ENCODE assay signal across 18 cellular contexts in genomic region chr15:36914962-36915808, GRCh38.
DNase-seq lines count a peak whose midpoint lies in the region; ATAC-seq, FAIRE-seq and TF ChIP-seq lines count a peak whose summit lies in the region.
"Had no signal": no experiment of that assay in that cellular context is flagged by ENCODE, and none has a peak within 500 bp of the region (broad histone marks: within the 10 kb centered on the region; RNA-seq: fewer than 3 reads in every experiment).

No MANE protein-coding gene starts in this region.

- TF ChIP-seq EP300 in HepG2 (IDR thresholded peaks at IDR 0.05; ENCODE audit: low read depth in 2 of 2, low read length in 2 of 2) (no peak), HepG2 (CRISPR knock-in tag; IDR thresholded peaks at IDR 0.05; ENCODE audit: borderline replicate concordance) (no peak), gastroesophageal sphincter (IDR thresholded peaks at IDR 0.05) (no peak)

- no peaks in the 10 kb centered on the region for H3K27me3 ChIP-seq in liver (ENCODE audit: control insufficient read depth in 4 of 4, insufficient read depth in 4 of 4, low read length in 3 of 4)
- H3K27me3 ChIP-seq in HepG2 (ENCODE audit: control insufficient read depth in 1 of 2, insufficient read depth in 2 of 2, low read length in 2 of 2): no peaks in the 10 kb centered on the region
- no peaks in the 10 kb centered on the region for H3K27me3 ChIP-seq in gastroesophageal sphincter
- no peaks in the 10 kb centered on the region for H3K27me3 ChIP-seq in SJCRH30

- TF ChIP-seq CTCF in liver (IDR thresholded peaks at IDR 0.05; ENCODE audit: low read depth, low read length, missing input control) (no peak), HepG2 (CRISPR knock-in tag; IDR thresholded peaks at IDR 0.05) (no peak), gastroesophageal sphincter (IDR thresholded peaks at IDR 0.05) (no peak), omental fat pad (IDR thresholded peaks at IDR 0.05) (no peak), GM13976 (IDR thresholded peaks at IDR 0.05; ENCODE audit: borderline replicate concordance, control extremely low read depth, extremely low read depth, insufficient read depth, missing control alignments) (no peak), osteocyte (IDR thresholded peaks at IDR 0.05) (no peak)

- H3K27me3 Mint-ChIP-seq in activated T-cell treated with anti-CD3 and anti-CD28 coated beads, Interleukin-2, amount 50 U/mL, for 24 hours: no peaks in the 10 kb centered on the region
- no peaks in the 10 kb centered on the region for H3K27me3 Mint-ChIP-seq in osteocyte (ENCODE audit: unreplicated experiment)

- H3K36me3 Mint-ChIP-seq in activated T-cell treated with anti-CD3 and anti-CD28 coated beads, Interleukin-2, amount 50 U/mL, for 24 hours (ENCODE audit: low read depth): no peaks in the 10 kb centered on the region
- peaks cover 21% of the 10 kb centered on the region for H3K36me3 Mint-ChIP-seq in osteocyte (ENCODE audit: unreplicated experiment)

- ATAC-seq in HepG2 (no peak), gastroesophageal sphincter (peak; percentile 80), omental fat pad (ENCODE audit: low FRiP score) (peak; percentile 67)
- ATAC-seq: PC-3 had no signal

- no peaks in the 10 kb centered on the region for H3K4me1 Mint-ChIP-seq in activated T-cell treated with anti-CD3 and anti-CD28 coated beads, Interleukin-2, amount 50 U/mL, for 24 hours (ENCODE audit: low read depth)
- peaks cover 8% of the 10 kb centered on the region for H3K4me1 Mint-ChIP-seq in osteocyte (ENCODE audit: unreplicated experiment)

- no peak overlapping the region for H2AFZ ChIP-seq in HepG2 (ENCODE audit: low read length)

- BruUV-seq in HepG2 (replicated peaks; lab: Mats Ljungman, UMichigan): no TSS peak

- in situ Hi-C loops in HepG2 (cut with HindIII; ENCODE audit: extremely low pct_ligation_motif_present, low pct_unique_long_range_greater_than_20kb) (no loop called here), GM13976 (cut with MboI; ENCODE audit: low sequenced_read_pairs, unreplicated experiment) (no loop called here)

- no peak overlapping the region for H3K4me3 Mint-ChIP-seq in activated T-cell treated with anti-CD3 and anti-CD28 coated beads, Interleukin-2, amount 50 U/mL, for 24 hours
- H3K4me3 Mint-ChIP-seq in osteocyte (ENCODE audit: unreplicated experiment): no peak overlapping the region

- H3K27ac ChIP-seq in liver (ENCODE audit: low read depth in 1 of 2, low read length in 2 of 2): peak overlapping the region; percentile 42
- no peak overlapping the region for H3K27ac ChIP-seq in HepG2 (ENCODE audit: extremely low read length, insufficient read depth, low read length)
- H3K27ac ChIP-seq in gastroesophageal sphincter: peak overlapping the region in 2 of 4 donors; percentile 7 to 16
- no peak overlapping the region for H3K27ac ChIP-seq in SJCRH30

- no peak overlapping the region for H3K27ac Mint-ChIP-seq in activated T-cell treated with anti-CD3 and anti-CD28 coated beads, Interleukin-2, amount 50 U/mL, for 24 hours
- H3K27ac Mint-ChIP-seq in osteocyte (ENCODE audit: unreplicated experiment): no peak overlapping the region

- H3K36me3 ChIP-seq in liver (ENCODE audit: control insufficient read depth in 4 of 4, insufficient read depth in 3 of 4, low read depth in 1 of 4, low read length in 3 of 4): no peaks in the 10 kb centered on the region
- H3K36me3 ChIP-seq in HepG2 (replicated peaks in 1 of 2; ENCODE audit: control insufficient read depth in 1 of 2, insufficient read depth in 2 of 2, low read length in 2 of 2): no peaks in the 10 kb centered on the region
- no peaks in the 10 kb centered on the region for H3K36me3 ChIP-seq in gastroesophageal sphincter
- H3K36me3 ChIP-seq in SJCRH30: peaks cover 2% of the 10 kb centered on the region; the same call in 1 of the 2 replicates

- H3K4me1 ChIP-seq in liver (ENCODE audit: control insufficient read depth in 4 of 4, insufficient read depth in 4 of 4, low read length in 3 of 4): peaks cover 2 to 30% (median 25%) of the 10 kb centered on the region in 4 donors
- 0 out of 2 replicates have a peak, but pooled peaks cover 5% of the 10 kb centered on the region for H3K4me1 ChIP-seq in HepG2 (ENCODE audit: insufficient read depth, low read length)
- H3K4me1 ChIP-seq in gastroesophageal sphincter: peaks cover 0 to 42% (median 4%) of the 10 kb centered on the region in 3 donors
- H3K4me1 ChIP-seq in SJCRH30: no peaks in the 10 kb centered on the region

- POLR2A ChIA-PET in HepG2 (lab: Yijun Ruan, JAX): no interaction called here

- no peaks in the 10 kb centered on the region for H4K20me1 ChIP-seq in HepG2 (ENCODE audit: insufficient read depth, low read length)

- H3K4me2 ChIP-seq in HepG2 (ENCODE audit: low read depth, low read length): no peak overlapping the region

- CTCF ChIA-PET in HepG2 (lab: Yijun Ruan, JAX; ENCODE audit: low intra/inter-chr PET ratio, low total read pairs): no interaction called here

- H3K4me3 ChIP-seq in liver (ENCODE audit: low read depth in 1 of 3, low read length in 3 of 3) (no peak overlapping the region), HepG2 (replicated peaks in 1 of 3; ENCODE audit: insufficient read depth in 1 of 3, low read depth in 2 of 3, low read length in 3 of 3) (no peak overlapping the region), gastroesophageal sphincter (no peak overlapping the region), SJCRH30 (no peak overlapping the region)

- H3K9ac ChIP-seq in liver (ENCODE audit: low read depth in 1 of 2, low read length in 2 of 2): no peak overlapping the region
- H3K9ac ChIP-seq in HepG2 (ENCODE audit: insufficient read depth, low read depth, low read length): no peak overlapping the region

- TF ChIP-seq RAD21 in liver (IDR thresholded peaks at IDR 0.05) (peak; percentile 38 to 48), HepG2 (CRISPR knock-in tag; IDR thresholded peaks at IDR 0.05) (no peak)

- intact Hi-C loops in HepG2 (cut with micrococcal nuclease; ENCODE audit: unreplicated experiment): no loop called here

- H3K9me3 ChIP-seq in liver (ENCODE audit: control insufficient read depth in 4 of 4, low read length in 3 of 4) (no peaks in the 10 kb centered on the region), HepG2 (ENCODE audit: low read length) (no peaks in the 10 kb centered on the region), gastroesophageal sphincter (no peaks in the 10 kb centered on the region), SJCRH30 (replicated peaks) (no peaks in the 10 kb centered on the region)

- 43% methylated on average over 3 of the region's 3 CpGs for WGBS in liver
- 86% methylated on average over 3 of the region's 3 CpGs for WGBS in HepG2 (ENCODE audit: low lambda C conversion rate)
- 28 to 69% methylated on average over 1 to 2 of the region's 3 CpGs for WGBS in gastroesophageal sphincter (ENCODE audit: low coverage in 1 of 2), 2 donors

- no peaks in the 10 kb centered on the region for H3K9me3 Mint-ChIP-seq in activated T-cell treated with anti-CD3 and anti-CD28 coated beads, Interleukin-2, amount 50 U/mL, for 24 hours
- no peaks in the 10 kb centered on the region for H3K9me3 Mint-ChIP-seq in osteocyte (ENCODE audit: unreplicated experiment)

- DNase-seq in HepG2 (ENCODE audit: low spot score) (no peak), omental fat pad (ENCODE audit: low spot score) (no peak), GM13976 (ENCODE audit: low spot score) (no peak), SJCRH30 (no peak), osteocyte (ENCODE audit: extremely low spot score, unreplicated experiment) (no peak)
- no peak for DNase-seq in activated T-cell treated with anti-CD3 and anti-CD28 coated beads, Interleukin-2, amount 50 U/mL, for 24 hours
- DNase-seq: ACHN; activated CD8-positive, alpha-beta memory T cell treated with anti-CD3 and anti-CD28 coated beads for 24 hours; activated gamma-delta T cell treated with Interleukin-2 at 50 U/mL for 16 hours; COR-L47; MM.1S; NCI-H446 treated with DMSO at 0.1 percent for 48 hours; PC-3 had no signal

- no peak for FAIRE-seq in HepG2 (lab: Jason Lieb, UNC)
- FAIRE-seq: bronchial epithelial cell, endometrium, islet of Langerhans had no signal

- no peak for TF ChIP-seq POLR2A in HepG2 (IDR thresholded peaks at IDR 0.05; ENCODE audit: insufficient read depth in 1 of 2, low read depth in 2 of 2, low read length in 2 of 2)
- no peak for TF ChIP-seq POLR2A in gastroesophageal sphincter (IDR thresholded peaks at IDR 0.05)

- H3K79me2 ChIP-seq in HepG2 (ENCODE audit: insufficient read depth, low read length): no peaks in the 10 kb centered on the region

TF ChIP-seq in liver, 16 proteins besides CTCF, POLR2A, EP300 and RAD21 (continues in another document):
- TF ChIP-seq EGR1 (IDR thresholded peaks at IDR 0.05; ENCODE audit: low read depth in 2 of 2) (peak in 1 of 2 donors; percentile 52), SP1 (IDR thresholded peaks at IDR 0.05) (peak; percentile 39), FOXA2 (IDR thresholded peaks at IDR 0.05) (peak; percentile 69), JUND (IDR thresholded peaks at IDR 0.05) (peak in 1 of 2 donors; percentile 37), FOXA1 (IDR thresholded peaks at IDR 0.05) (peak; percentile 23), RXRA (IDR thresholded peaks at IDR 0.05) (peak; percentile 10 to 59), TAF1 (conservative IDR thresholded peaks at IDR 0.05) (no peak), ATF3 (IDR thresholded peaks at IDR 0.05) (no peak)
- TF ChIP-seq, protein P1, sequence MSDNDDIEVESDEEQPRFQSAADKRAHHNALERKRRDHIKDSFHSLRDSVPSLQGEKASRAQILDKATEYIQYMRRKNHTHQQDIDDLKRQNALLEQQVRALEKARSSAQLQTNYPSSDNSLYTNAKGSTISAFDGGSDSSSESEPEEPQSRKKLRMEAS (IDR thresholded peaks at IDR 0.05): peak; percentile 58

TF ChIP-seq in HepG2, 621 proteins besides CTCF, POLR2A, EP300 and RAD21 (continues in another document):
- TF ChIP-seq, protein P2, sequence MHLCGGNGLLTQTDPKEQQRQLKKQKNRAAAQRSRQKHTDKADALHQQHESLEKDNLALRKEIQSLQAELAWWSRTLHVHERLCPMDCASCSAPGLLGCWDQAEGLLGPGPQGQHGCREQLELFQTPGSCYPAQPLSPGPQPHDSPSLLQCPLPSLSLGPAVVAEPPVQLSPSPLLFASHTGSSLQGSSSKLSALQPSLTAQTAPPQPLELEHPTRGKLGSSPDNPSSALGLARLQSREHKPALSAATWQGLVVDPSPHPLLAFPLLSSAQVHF (CRISPR knock-in tag; IDR thresholded peaks at IDR 0.05): no peak
- no peak for TF ChIP-seq ZNF790 (CRISPR knock-in tag; IDR thresholded peaks at IDR 0.05; ENCODE audit: borderline replicate concordance)

Comparison
In these comparisons a context has a peak if more than half of its experiments do, and no peak if none do; other contexts are left out.
1. H3K27ac ChIP-seq: peak in liver (2 of 2); none in HepG2 (single experiment) and SJCRH30 (single experiment).